In the genomic region with DNA sequence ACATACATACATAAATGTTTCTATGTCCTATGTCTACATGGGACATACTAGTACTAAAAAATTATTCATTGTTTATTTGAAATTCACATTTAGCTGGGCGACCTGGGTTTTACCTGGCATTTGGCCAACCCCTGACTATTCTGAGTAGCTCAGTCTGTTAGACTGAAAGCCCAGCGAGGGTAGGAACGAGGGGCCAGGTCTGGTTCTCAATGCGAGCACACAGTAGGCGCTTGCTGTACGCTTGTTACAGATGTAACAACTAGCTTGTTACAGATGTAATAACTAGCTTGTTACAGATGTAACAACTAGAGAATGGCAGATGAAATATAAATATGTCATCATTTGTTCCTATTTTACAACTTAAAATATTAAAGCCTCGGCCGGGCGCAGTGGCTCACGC, we compare ENCODE assay signal across 2 cellular contexts.
TF ChIP-seq lines count a peak whose summit lies in the region.

No MANE protein-coding gene starts in this region.

TF ChIP-seq in HEK293, 187 proteins besides CTCF, POLR2A, EP300 and RAD21:
- no peak for TF ChIP-seq OSR2 (tag by site-specific recombination; IDR thresholded peaks at IDR 0.05)
- TF ChIP-seq KLF10 (tag by site-specific recombination; IDR thresholded peaks at IDR 0.05) = 0 out of 2 replicates have a peak, but pooled peaks have one; percentile 18

TF ChIP-seq in K562, 482 proteins besides CTCF, POLR2A, EP300 and RAD21:
- TF ChIP-seq NONO (IDR thresholded peaks at IDR 0.05; ENCODE audit: low read depth in 2 of 2, low read length in 1 of 2) = no peak
- TF ChIP-seq, protein P1, sequence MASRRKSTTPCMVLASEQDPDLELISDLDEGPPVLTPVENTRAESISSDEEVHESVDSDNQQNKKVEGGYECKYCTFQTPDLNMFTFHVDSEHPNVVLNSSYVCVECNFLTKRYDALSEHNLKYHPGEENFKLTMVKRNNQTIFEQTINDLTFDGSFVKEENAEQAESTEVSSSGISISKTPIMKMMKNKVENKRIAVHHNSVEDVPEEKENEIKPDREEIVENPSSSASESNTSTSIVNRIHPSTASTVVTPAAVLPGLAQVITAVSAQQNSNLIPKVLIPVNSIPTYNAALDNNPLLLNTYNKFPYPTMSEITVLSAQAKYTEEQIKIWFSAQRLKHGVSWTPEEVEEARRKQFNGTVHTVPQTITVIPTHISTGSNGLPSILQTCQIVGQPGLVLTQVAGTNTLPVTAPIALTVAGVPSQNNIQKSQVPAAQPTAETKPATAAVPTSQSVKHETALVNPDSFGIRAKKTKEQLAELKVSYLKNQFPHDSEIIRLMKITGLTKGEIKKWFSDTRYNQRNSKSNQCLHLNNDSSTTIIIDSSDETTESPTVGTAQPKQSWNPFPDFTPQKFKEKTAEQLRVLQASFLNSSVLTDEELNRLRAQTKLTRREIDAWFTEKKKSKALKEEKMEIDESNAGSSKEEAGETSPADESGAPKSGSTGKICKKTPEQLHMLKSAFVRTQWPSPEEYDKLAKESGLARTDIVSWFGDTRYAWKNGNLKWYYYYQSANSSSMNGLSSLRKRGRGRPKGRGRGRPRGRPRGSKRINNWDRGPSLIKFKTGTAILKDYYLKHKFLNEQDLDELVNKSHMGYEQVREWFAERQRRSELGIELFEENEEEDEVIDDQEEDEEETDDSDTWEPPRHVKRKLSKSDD (conservative IDR thresholded peaks at IDR 0.05; ENCODE audit: low read length) = 0 out of 2 replicates have a peak, but pooled peaks have one; percentile 50
- TF ChIP-seq, protein P2, sequence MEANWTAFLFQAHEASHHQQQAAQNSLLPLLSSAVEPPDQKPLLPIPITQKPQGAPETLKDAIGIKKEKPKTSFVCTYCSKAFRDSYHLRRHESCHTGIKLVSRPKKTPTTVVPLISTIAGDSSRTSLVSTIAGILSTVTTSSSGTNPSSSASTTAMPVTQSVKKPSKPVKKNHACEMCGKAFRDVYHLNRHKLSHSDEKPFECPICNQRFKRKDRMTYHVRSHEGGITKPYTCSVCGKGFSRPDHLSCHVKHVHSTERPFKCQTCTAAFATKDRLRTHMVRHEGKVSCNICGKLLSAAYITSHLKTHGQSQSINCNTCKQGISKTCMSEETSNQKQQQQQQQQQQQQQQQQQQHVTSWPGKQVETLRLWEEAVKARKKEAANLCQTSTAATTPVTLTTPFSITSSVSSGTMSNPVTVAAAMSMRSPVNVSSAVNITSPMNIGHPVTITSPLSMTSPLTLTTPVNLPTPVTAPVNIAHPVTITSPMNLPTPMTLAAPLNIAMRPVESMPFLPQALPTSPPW (CRISPR knock-in tag; IDR thresholded peaks at IDR 0.05) = no peak
- TF ChIP-seq SRSF9 (IDR thresholded peaks at IDR 0.05; ENCODE audit: borderline replicate concordance, low read depth, low read length) = no peak
- TF ChIP-seq ZKSCAN1 (IDR thresholded peaks at IDR 0.05; ENCODE audit: low read depth, low read length) = peak; percentile 86
- TF ChIP-seq ZKSCAN8 (CRISPR knock-in tag; IDR thresholded peaks at IDR 0.05) = peak; percentile 81; the same call in 1 of the 2 replicates
- TF ChIP-seq, protein P3, sequence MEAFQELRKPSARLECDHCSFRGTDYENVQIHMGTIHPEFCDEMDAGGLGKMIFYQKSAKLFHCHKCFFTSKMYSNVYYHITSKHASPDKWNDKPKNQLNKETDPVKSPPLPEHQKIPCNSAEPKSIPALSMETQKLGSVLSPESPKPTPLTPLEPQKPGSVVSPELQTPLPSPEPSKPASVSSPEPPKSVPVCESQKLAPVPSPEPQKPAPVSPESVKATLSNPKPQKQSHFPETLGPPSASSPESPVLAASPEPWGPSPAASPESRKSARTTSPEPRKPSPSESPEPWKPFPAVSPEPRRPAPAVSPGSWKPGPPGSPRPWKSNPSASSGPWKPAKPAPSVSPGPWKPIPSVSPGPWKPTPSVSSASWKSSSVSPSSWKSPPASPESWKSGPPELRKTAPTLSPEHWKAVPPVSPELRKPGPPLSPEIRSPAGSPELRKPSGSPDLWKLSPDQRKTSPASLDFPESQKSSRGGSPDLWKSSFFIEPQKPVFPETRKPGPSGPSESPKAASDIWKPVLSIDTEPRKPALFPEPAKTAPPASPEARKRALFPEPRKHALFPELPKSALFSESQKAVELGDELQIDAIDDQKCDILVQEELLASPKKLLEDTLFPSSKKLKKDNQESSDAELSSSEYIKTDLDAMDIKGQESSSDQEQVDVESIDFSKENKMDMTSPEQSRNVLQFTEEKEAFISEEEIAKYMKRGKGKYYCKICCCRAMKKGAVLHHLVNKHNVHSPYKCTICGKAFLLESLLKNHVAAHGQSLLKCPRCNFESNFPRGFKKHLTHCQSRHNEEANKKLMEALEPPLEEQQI (IDR thresholded peaks at IDR 0.05) = no peak
- TF ChIP-seq U2AF2 (optimal IDR thresholded peaks at IDR 0.05; ENCODE audit: low read depth, low read length) = no peak
- peak; percentile 11 for TF ChIP-seq PHF20 (IDR thresholded peaks at IDR 0.05; ENCODE audit: partially characterized antibody)
- TF ChIP-seq, protein P4, sequence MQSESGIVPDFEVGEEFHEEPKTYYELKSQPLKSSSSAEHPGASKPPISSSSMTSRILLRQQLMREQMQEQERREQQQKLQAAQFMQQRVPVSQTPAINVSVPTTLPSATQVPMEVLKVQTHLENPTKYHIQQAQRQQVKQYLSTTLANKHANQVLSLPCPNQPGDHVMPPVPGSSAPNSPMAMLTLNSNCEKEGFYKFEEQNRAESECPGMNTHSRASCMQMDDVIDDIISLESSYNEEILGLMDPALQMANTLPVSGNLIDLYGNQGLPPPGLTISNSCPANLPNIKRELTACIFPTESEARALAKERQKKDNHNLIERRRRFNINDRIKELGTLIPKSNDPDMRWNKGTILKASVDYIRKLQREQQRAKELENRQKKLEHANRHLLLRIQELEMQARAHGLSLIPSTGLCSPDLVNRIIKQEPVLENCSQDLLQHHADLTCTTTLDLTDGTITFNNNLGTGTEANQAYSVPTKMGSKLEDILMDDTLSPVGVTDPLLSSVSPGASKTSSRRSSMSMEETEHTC (IDR thresholded peaks at IDR 0.05) = no peak
- TF ChIP-seq, protein P5, sequence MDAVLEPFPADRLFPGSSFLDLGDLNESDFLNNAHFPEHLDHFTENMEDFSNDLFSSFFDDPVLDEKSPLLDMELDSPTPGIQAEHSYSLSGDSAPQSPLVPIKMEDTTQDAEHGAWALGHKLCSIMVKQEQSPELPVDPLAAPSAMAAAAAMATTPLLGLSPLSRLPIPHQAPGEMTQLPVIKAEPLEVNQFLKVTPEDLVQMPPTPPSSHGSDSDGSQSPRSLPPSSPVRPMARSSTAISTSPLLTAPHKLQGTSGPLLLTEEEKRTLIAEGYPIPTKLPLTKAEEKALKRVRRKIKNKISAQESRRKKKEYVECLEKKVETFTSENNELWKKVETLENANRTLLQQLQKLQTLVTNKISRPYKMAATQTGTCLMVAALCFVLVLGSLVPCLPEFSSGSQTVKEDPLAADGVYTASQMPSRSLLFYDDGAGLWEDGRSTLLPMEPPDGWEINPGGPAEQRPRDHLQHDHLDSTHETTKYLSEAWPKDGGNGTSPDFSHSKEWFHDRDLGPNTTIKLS (IDR thresholded peaks at IDR 0.05; ENCODE audit: borderline replicate concordance, low read depth) = peak; percentile 97; the same call in 1 of the 2 replicates
- no peak for TF ChIP-seq ZNF124 (CRISPR knock-in tag; IDR thresholded peaks at IDR 0.05)
- TF ChIP-seq NFIC (IDR thresholded peaks at IDR 0.05) = peak; percentile 92
- TF ChIP-seq NR3C1 (CRISPR knock-in tag; IDR thresholded peaks at IDR 0.05) = no peak
- TF ChIP-seq NFIX (CRISPR knock-in tag; IDR thresholded peaks at IDR 0.05; ENCODE audit: low read depth) = 0 out of 2 replicates have a peak, but pooled peaks have one; percentile 13
- no peak for TF ChIP-seq GATAD2A (IDR thresholded peaks at IDR 0.05)
- TF ChIP-seq ZFPM2 (CRISPR knock-in tag; IDR thresholded peaks at IDR 0.05) = no peak
- no peak for TF ChIP-seq MYC (IDR thresholded peaks at IDR 0.05; ENCODE audit: low read depth, low read length)
- TF ChIP-seq MYC (CRISPR knock-in tag; IDR thresholded peaks at IDR 0.05; ENCODE audit: borderline replicate concordance, low read depth) = no peak
